Comparison of ENCODE assay signal across 8 cellular contexts in the genomic region with DNA sequence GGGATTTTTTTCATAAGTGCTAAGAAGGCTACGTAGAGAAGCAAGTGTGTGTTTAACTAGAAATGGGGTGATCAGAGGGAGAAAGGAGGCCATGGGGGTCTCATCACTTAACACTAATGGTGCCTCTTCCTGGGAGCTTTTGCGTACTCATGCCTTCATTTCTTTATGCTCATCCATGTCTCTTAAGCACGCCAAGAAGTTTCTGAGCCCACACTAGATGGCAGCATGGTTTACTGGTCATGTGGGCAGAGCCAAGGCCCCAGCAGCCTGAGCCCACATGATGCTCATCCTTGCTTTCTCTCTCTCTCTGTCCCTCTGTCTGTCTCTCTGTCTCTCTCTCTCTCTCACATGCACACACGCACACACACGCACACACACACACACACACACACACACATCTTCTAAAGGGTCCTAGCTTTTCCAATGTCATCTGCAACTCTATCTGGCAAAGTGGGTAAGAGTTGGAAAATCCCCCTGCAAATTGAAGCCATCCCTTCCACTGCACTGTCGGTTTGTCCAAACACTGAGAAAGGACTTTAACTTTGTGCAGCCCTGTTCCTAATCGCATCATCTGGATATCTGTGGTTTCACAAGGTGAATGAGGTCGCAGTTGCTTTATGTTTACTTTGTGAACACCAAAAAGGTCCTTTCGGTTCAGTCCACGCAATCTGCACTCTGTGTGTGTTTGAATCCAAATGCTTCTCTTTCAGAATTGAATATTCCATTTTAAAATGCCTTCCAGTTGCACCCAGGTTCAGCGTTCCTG.
A peak's percentile ranks its signal among the peaks of the same experiment; 100 is the strongest.
DNase-seq lines count a peak whose midpoint lies in the region; ATAC-seq and TF ChIP-seq lines count a peak whose summit lies in the region.

No MANE protein-coding gene starts in this region.

- H3K4me3 Mint-ChIP-seq in Caco-2 (ENCODE audit: unreplicated experiment) = no peak overlapping the region

- H3K36me3 ChIP-seq in Caco-2 (ENCODE audit: control insufficient read depth, insufficient read depth, low read length) = no peaks in the 10 kb centered on the region

- no peaks in the 10 kb centered on the region for H3K9me3 Mint-ChIP-seq in Caco-2 (ENCODE audit: unreplicated experiment)

- TF ChIP-seq CTCF in Caco-2 (IDR thresholded peaks at IDR 0.05; ENCODE audit: insufficient read depth in 1 of 2, low read depth in 1 of 2, low read length in 1 of 2, severe bottlenecking in 1 of 2, unreplicated experiment in 1 of 2) = peak in 1 of 2 experiments; percentile 10

- peaks cover 42% of the 10 kb centered on the region for H3K4me1 Mint-ChIP-seq in Caco-2 (ENCODE audit: low read depth, unreplicated experiment)

- ATAC-seq in GM19468 (IDR thresholded peaks at IDR 0.05; ENCODE audit: extremely low read depth, unreplicated experiment) (peak; percentile 38), left lobe of liver (peak; percentile 89), GM21423 (IDR thresholded peaks at IDR 0.05; ENCODE audit: unreplicated experiment) (no peak)

- no TSS peak for BruUV-seq in Caco-2 (replicated peaks; lab: Mats Ljungman, UMichigan)

- DNase-seq in Caco-2 = peak; percentile 50 to 56
- peak; percentile 3 for DNase-seq in NCI-H1694 (lab: John Stamatoyannopoulos, UW)
- DNase-seq in brain pericyte (ENCODE audit: low read depth, low spot score) = peak; percentile 40
- no peak for DNase-seq in left lobe of liver (ENCODE audit: low spot score)
- no peak for DNase-seq in NCI-H1436 treated with DMSO at 0.1 percent for 48 hours (lab: John Stamatoyannopoulos, UW)
- no peak for DNase-seq in activated naive CD4-positive, alpha-beta T cell treated with Interleukin-2 at 50 U/mL for 16 hours

- CTCF ChIA-PET in Caco-2 (lab: Charles Lee) = interaction anchor here (0.7 to 1.3 kb wide), 2 partner anchors 62 to 138 kb away, joined by 3 read pairs; no protein-coding TSS in a partner anchor

- H3K27me3 ChIP-seq in Caco-2 (replicated peaks; ENCODE audit: control insufficient read depth, insufficient read depth, low read length) = no peaks in the 10 kb centered on the region

- H3K36me3 Mint-ChIP-seq in Caco-2 (ENCODE audit: insufficient read depth, unreplicated experiment) = no peaks in the 10 kb centered on the region

- POLR2A ChIA-PET in Caco-2 (lab: Charles Lee) = interaction anchor here (0.6 kb wide), 1 partner anchor 155 kb away, joined by 3 read pairs; no protein-coding TSS in a partner anchor

- no peaks in the 10 kb centered on the region for H3K9me3 ChIP-seq in Caco-2

- peak overlapping the region; percentile 92 for H3K27ac Mint-ChIP-seq in Caco-2 (ENCODE audit: unreplicated experiment)

- intact Hi-C loops in Caco-2 (cut with micrococcal nuclease; ENCODE audit: unreplicated experiment) = loop anchor here (5.0 kb wide), 2 partner anchors 94 to 136 kb away; no protein-coding TSS in a partner anchor

- H3K4me1 ChIP-seq in Caco-2 = peaks cover 66% of the 10 kb centered on the region

- H3K4me3 ChIP-seq in Caco-2 (ENCODE audit: low read depth, low read length) = no peak overlapping the region

- no peaks in the 10 kb centered on the region for H3K27me3 Mint-ChIP-seq in Caco-2 (ENCODE audit: insufficient read depth, unreplicated experiment)

Comparison
In these comparisons a context has a peak if more than half of its experiments do, and no peak if none do; other contexts are left out.
1. DNase-seq: peak in Caco-2 (2 of 2), NCI-H1694 (single experiment) and brain pericyte (single experiment); none in left lobe of liver (single experiment), NCI-H1436 treated with DMSO at 0.1 percent for 48 hours (single experiment) and activated naive CD4-positive, alpha-beta T cell treated with Interleukin-2 at 50 U/mL for 16 hours (single experiment).